Comparison of ENCODE assay signal across 14 cellular contexts in the genomic region with DNA sequence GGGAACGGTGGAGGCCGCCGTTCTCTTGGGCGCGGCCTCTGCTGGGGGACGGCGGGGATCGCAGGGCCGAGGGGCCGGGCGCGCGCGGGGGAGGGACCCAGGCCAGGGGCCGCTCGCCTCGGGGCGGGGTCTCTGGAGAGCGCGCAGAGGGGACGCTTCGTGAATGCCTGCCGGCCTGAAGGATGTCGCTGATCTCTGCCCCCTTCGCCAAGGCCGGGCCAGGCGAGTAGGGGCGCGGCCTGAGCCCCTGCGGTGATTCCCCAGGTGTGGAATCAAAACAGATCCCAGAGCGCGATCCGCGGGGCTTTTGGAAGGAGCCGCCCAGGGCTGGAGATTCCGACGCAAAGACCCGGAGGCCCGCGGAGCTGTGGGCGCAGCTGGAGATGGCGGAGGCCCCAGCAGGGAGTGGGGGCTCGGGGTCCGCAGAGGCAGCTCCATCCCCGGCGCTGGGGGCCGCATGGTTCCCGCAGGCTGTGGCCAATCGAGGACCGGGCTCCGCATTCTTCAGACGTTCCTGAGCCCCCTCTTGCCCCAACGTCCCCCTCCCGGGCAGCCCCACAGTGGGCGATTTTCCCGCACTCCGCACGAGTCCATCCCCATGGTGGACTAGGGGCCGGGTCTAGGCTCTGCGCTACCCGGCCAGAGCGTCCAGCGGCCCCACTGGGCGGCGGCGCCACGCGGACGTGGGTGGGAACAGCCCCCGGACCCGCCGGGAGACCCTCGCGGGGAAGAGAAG.
DNase-seq lines count a peak whose midpoint lies in the region; ATAC-seq, FAIRE-seq and TF ChIP-seq lines count a peak whose summit lies in the region.
"Had no signal": no experiment of that assay in that cellular context is flagged by ENCODE, and none has a peak within 500 bp of the region (broad histone marks: within the 10 kb centered on the region; RNA-seq: fewer than 3 reads in every experiment).

No MANE protein-coding gene starts in this region.

- peak overlapping the region; percentile 59 for H2AFZ ChIP-seq in neuron (ENCODE audit: low read depth, low read length)

- H3K27ac ChIP-seq in right atrium auricular region (no peak overlapping the region), upper lobe of right lung (no peak overlapping the region), kidney (ENCODE audit: low read depth in 2 of 2, low read length in 2 of 2) (no peak overlapping the region)

- H3K9me3 ChIP-seq in right atrium auricular region: no peaks in the 10 kb centered on the region
- no peaks in the 10 kb centered on the region for H3K9me3 ChIP-seq in neuron (ENCODE audit: low read length)
- H3K9me3 ChIP-seq in upper lobe of right lung: no peaks in the 10 kb centered on the region
- no peaks in the 10 kb centered on the region for H3K9me3 ChIP-seq in kidney (ENCODE audit: control insufficient read depth in 1 of 2, low read length in 2 of 2)

- peaks cover 0 to 11% of the 10 kb centered on the region in 2 donors for H3K27me3 ChIP-seq in right atrium auricular region
- peaks cover 38% of the 10 kb centered on the region for H3K27me3 ChIP-seq in neuron (ENCODE audit: insufficient read depth, low read length)
- peaks cover 27% of the 10 kb centered on the region for H3K27me3 ChIP-seq in upper lobe of right lung

- no peak overlapping the region for H3K9ac ChIP-seq in kidney (ENCODE audit: low read length in 2 of 2)

- CTCF ChIA-PET in activated CD8-positive, alpha-beta memory T cell treated with anti-CD3 and anti-CD28 coated beads, Interleukin-2, amount 10 ng/mL, durations not matched to agents 7 days and 5 days (lab: Charles Lee): no interaction called here

- H3K4me1 ChIP-seq in right atrium auricular region (peaks cover 0 to 17% of the 10 kb centered on the region in 2 donors), neuron (ENCODE audit: insufficient read depth, low read length) (peaks cover 2% of the 10 kb centered on the region), upper lobe of right lung (no peaks in the 10 kb centered on the region), kidney (ENCODE audit: control insufficient read depth in 1 of 2, insufficient read depth in 1 of 2, low read depth in 1 of 2, low read length in 2 of 2) (no peaks in the 10 kb centered on the region)

- TF ChIP-seq CTCF in right atrium auricular region (IDR thresholded peaks at IDR 0.05) (no peak), upper lobe of right lung (IDR thresholded peaks at IDR 0.05) (no peak), kidney (IDR thresholded peaks at IDR 0.05; ENCODE audit: borderline replicate concordance, extremely low read depth, insufficient read depth) (no peak)

- FAIRE-seq in kidney (lab: Jason Lieb, UNC): no peak

- H3K4me3 Mint-ChIP-seq in activated CD8-positive, alpha-beta memory T cell treated with anti-CD3 and anti-CD28 coated beads, Interleukin-2, amount 10 ng/mL, durations not matched to agents 7 days and 5 days: no peak overlapping the region
- H3K4me3 Mint-ChIP-seq: activated CD4-positive, alpha-beta memory T cell treated with anti-CD3 and anti-CD28 coated beads, Interleukin-2, amount 10 ng/mL, durations not matched to agents 7 days and 5 days; stimulated activated naive CD8-positive, alpha-beta T cell treated with anti-CD3 and anti-CD28 coated beads, Interleukin-15, Interleukin-2, amounts not matched to agents 100 ng/mL and 50 ng/mL, for 24 hours had no signal

- H3K4me1 Mint-ChIP-seq in activated CD8-positive, alpha-beta memory T cell treated with anti-CD3 and anti-CD28 coated beads, Interleukin-2, amount 10 ng/mL, durations not matched to agents 7 days and 5 days: no peaks in the 10 kb centered on the region
- H3K4me1 Mint-ChIP-seq: activated CD4-positive, alpha-beta memory T cell treated with anti-CD3 and anti-CD28 coated beads, Interleukin-2, amount 10 ng/mL, durations not matched to agents 7 days and 5 days had no signal

- H3K27me3 Mint-ChIP-seq in activated CD8-positive, alpha-beta memory T cell treated with anti-CD3 and anti-CD28 coated beads, Interleukin-2, amount 10 ng/mL, durations not matched to agents 7 days and 5 days: peaks cover 24% of the 10 kb centered on the region

- peak overlapping the region; percentile 18 to 40 for H3K4me3 ChIP-seq in right atrium auricular region
- peak overlapping the region; percentile 33 for H3K4me3 ChIP-seq in neuron (ENCODE audit: low read length)
- no peak overlapping the region for H3K4me3 ChIP-seq in upper lobe of right lung
- H3K4me3 ChIP-seq in kidney (ENCODE audit: low read length in 2 of 2): peak overlapping the region in 1 of 2 donors; percentile 43

- intact Hi-C loops in upper lobe of right lung (cut with DNase I): no loop called here
- intact Hi-C loops in kidney (cut with DNase I): no loop called here

- ATAC-seq in activated CD8-positive, alpha-beta memory T cell treated with anti-CD3 and anti-CD28 coated beads, Interleukin-2, amount 10 ng/mL, durations not matched to agents 7 days and 5 days: no peak
- peak; percentile 48 for ATAC-seq in upper lobe of right lung

- no peak overlapping the region for H3K27ac Mint-ChIP-seq in activated CD8-positive, alpha-beta memory T cell treated with anti-CD3 and anti-CD28 coated beads, Interleukin-2, amount 10 ng/mL, durations not matched to agents 7 days and 5 days
- H3K27ac Mint-ChIP-seq: activated CD4-positive, alpha-beta memory T cell treated with anti-CD3 and anti-CD28 coated beads, Interleukin-2, amount 10 ng/mL, durations not matched to agents 7 days and 5 days; stimulated activated naive CD8-positive, alpha-beta T cell treated with anti-CD3 and anti-CD28 coated beads, Interleukin-15, Interleukin-2, amounts not matched to agents 100 ng/mL and 50 ng/mL, for 24 hours had no signal

- H3K36me3 ChIP-seq in right atrium auricular region: no peaks in the 10 kb centered on the region
- no peaks in the 10 kb centered on the region for H3K36me3 ChIP-seq in neuron (ENCODE audit: insufficient read depth, low read length)
- no peaks in the 10 kb centered on the region for H3K36me3 ChIP-seq in upper lobe of right lung
- no peaks in the 10 kb centered on the region for H3K36me3 ChIP-seq in kidney (ENCODE audit: control insufficient read depth in 1 of 2, insufficient read depth in 2 of 2, low read length in 2 of 2)

- DNase-seq in activated CD8-positive, alpha-beta memory T cell treated with anti-CD3 and anti-CD28 coated beads for 24 hours: peak; percentile 40
- DNase-seq in activated CD8-positive, alpha-beta memory T cell treated with anti-CD3 and anti-CD28 coated beads, Interleukin-2, amount 10 ng/mL, durations not matched to agents 7 days and 5 days: no peak
- DNase-seq in right atrium auricular region (ENCODE audit: low spot score): peak; percentile 44
- DNase-seq in upper lobe of right lung: no peak
- no peak for DNase-seq in NK-92 treated with Interleukin-12 subunit alpha and Interleukin-12 subunit beta, amount 100 ng/mL, for 24 hours (lab: John Stamatoyannopoulos, UW)
- no peak for DNase-seq in activated CD4-positive, alpha-beta T cell treated with anti-CD3 and anti-CD28 coated beads for 4 hours
- DNase-seq in kidney: no peak
- DNase-seq: activated CD4-positive, alpha-beta memory T cell treated with anti-CD3 and anti-CD28 coated beads, Interleukin-2, amount 10 ng/mL, durations not matched to agents 7 days and 5 days; DMS79; erythroblast; mesenchymal stem cell; NCI-H510A had no signal

- no peaks in the 10 kb centered on the region for H3K36me3 Mint-ChIP-seq in activated CD8-positive, alpha-beta memory T cell treated with anti-CD3 and anti-CD28 coated beads, Interleukin-2, amount 10 ng/mL, durations not matched to agents 7 days and 5 days

- H3K9me3 Mint-ChIP-seq in activated CD8-positive, alpha-beta memory T cell treated with anti-CD3 and anti-CD28 coated beads, Interleukin-2, amount 10 ng/mL, durations not matched to agents 7 days and 5 days (ENCODE audit: low read depth): peaks cover 3% of the 10 kb centered on the region
- H3K9me3 Mint-ChIP-seq: activated CD4-positive, alpha-beta memory T cell treated with anti-CD3 and anti-CD28 coated beads, Interleukin-2, amount 10 ng/mL, durations not matched to agents 7 days and 5 days had no signal

Comparison
In these comparisons a context has a peak if more than half of its experiments do, and no peak if none do; other contexts are left out.
1. DNase-seq: peak in activated CD8-positive, alpha-beta memory T cell treated with anti-CD3 and anti-CD28 coated beads for 24 hours (single experiment) and right atrium auricular region (single experiment); none in activated CD8-positive, alpha-beta memory T cell treated with anti-CD3 and anti-CD28 coated beads, Interleukin-2, amount 10 ng/mL, durations not matched to agents 7 days and 5 days (single experiment), upper lobe of right lung (single experiment), NK-92 treated with Interleukin-12 subunit alpha and Interleukin-12 subunit beta, amount 100 ng/mL, for 24 hours (single experiment), activated CD4-positive, alpha-beta T cell treated with anti-CD3 and anti-CD28 coated beads for 4 hours (0 of 2) and kidney (single experiment).